In the genomic region with DNA sequence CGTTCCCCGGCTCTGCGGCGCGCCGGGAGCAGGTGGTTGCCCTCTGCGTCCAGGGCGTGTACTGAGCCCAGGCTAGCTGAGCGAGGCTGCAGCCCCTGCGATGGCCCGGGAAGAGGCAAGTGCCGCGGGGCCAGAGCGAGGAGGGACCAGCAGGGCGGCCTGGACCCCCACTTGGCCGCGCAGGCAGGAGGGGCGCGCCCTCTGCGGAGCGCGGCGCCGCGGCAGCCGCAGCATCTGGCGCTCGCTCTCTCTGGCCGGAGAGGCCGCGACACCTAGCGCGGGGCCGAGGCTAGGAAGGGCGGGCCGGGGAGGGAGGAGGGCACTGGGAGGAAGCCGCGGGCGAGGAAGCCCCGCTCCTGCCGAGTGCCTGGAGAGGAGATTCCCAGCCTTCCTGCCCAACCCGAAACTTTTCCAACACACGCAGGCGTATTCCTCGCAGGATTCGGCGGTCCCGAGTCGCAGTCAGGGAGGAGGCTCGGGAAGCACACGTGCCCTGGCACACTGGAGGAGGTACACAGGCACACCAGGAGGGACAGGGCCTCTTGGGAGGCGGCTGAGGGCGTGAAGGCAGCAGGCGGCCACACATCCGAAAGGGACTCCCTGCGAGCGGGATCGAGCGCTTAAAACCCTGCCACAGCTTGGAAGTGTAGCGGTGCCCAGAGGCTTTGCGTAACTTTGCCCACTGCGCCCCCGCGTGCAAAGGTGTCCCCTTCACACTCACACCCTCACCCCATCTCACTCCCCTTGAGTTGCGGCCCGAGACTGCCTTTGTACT, we compare ENCODE assay signal across 9 cellular contexts. TPM values are rescaled to one million over a fixed set of nuclear protein-coding genes. Genes with fewer than 3 reads are reported as not detected.
DNase-seq lines count a peak whose midpoint lies in the region; ATAC-seq, FAIRE-seq and TF ChIP-seq lines count a peak whose summit lies in the region.
"Had no signal": no experiment of that assay in that cellular context is flagged by ENCODE, and none has a peak within 500 bp of the region (broad histone marks: within the 10 kb centered on the region; RNA-seq: fewer than 3 reads in every experiment).

No MANE protein-coding gene starts in this region.

- no peak for FAIRE-seq in GM19239 (lab: Jason Lieb, UNC)

- TF ChIP-seq CTCF in HEK293 (tag by site-specific recombination; IDR thresholded peaks at IDR 0.05) (peak; percentile 76; the same call in 1 of the 2 replicates), left ventricle myocardium inferior (IDR thresholded peaks at IDR 0.05; ENCODE audit: borderline replicate concordance) (peak; percentile 27), retinal pigment epithelial cell (conservative IDR thresholded peaks at IDR 0.05; ENCODE audit: low read depth, low read length) (no peak)

- ATAC-seq in GM19455 (IDR thresholded peaks at IDR 0.05; ENCODE audit: unreplicated experiment) (no peak), HG03520 (IDR thresholded peaks at IDR 0.05; ENCODE audit: unreplicated experiment) (no peak)
- ATAC-seq: activated naive CD8-positive, alpha-beta T cell treated with anti-CD3 and anti-CD28 coated beads, Interleukin-2, amount 50 U/mL, for 24 hours had no signal

- H3K4me3 ChIP-seq in HEK293 (ENCODE audit: low read depth, low read length) (peak overlapping the region; percentile 47), NT2/D1 (ENCODE audit: insufficient read length, low read depth) (peak overlapping the region; percentile 57), left ventricle myocardium inferior (peak overlapping the region; percentile 67), retinal pigment epithelial cell (ENCODE audit: low read length) (peak overlapping the region; percentile 16)

- CTCF ChIA-PET in HEK293 (lab: Yijun Ruan, JAX): interaction anchor here (0.9 kb wide), 1 partner anchor 14 kb away, joined by 3 read pairs; no protein-coding TSS in a partner anchor

- intact Hi-C loops in left ventricle myocardium inferior (cut with micrococcal nuclease): no loop called here

- H3K36me3 ChIP-seq in HEK293 (ENCODE audit: control insufficient read depth in 2 of 2, insufficient read depth in 1 of 2, low read length in 2 of 2) (no peaks in the 10 kb centered on the region), NT2/D1 (ENCODE audit: insufficient read depth, insufficient read length, low read length) (no peaks in the 10 kb centered on the region), left ventricle myocardium inferior (no peaks in the 10 kb centered on the region)

- H3K9ac ChIP-seq in NT2/D1 (ENCODE audit: insufficient read length, low read depth): peak overlapping the region; percentile 79

- H3K27me3 ChIP-seq in NT2/D1 (ENCODE audit: insufficient read depth, insufficient read length) (peaks cover 92% of the 10 kb centered on the region), left ventricle myocardium inferior (ENCODE audit: low read depth) (peaks cover 93% of the 10 kb centered on the region)

- H3K9me3 ChIP-seq in HEK293 (ENCODE audit: control insufficient read depth, insufficient read depth, low read depth, low read length) (no peaks in the 10 kb centered on the region), NT2/D1 (ENCODE audit: insufficient read depth, low read length) (no peaks in the 10 kb centered on the region), left ventricle myocardium inferior (replicated peaks) (no peaks in the 10 kb centered on the region)

- POLR2A ChIA-PET in HEK293 (lab: Yijun Ruan, JAX): no interaction called here

- H3K4me1 ChIP-seq in HEK293 (ENCODE audit: control insufficient read depth, insufficient read depth, low read length): peaks cover 29% of the 10 kb centered on the region
- H3K4me1 ChIP-seq in NT2/D1 (ENCODE audit: insufficient read depth, insufficient read length): peaks cover 6% of the 10 kb centered on the region
- peaks cover 50% of the 10 kb centered on the region for H3K4me1 ChIP-seq in left ventricle myocardium inferior

- H3K27ac ChIP-seq in HEK293 (ENCODE audit: extremely low read depth, low read depth, low read length) (peak overlapping the region; percentile 35; the same call in 1 of the 2 replicates), left ventricle myocardium inferior (replicated peaks) (no peak overlapping the region)

- DNase-seq in NT2/D1 (ENCODE audit: low read depth, low spot score): no peak
- peak; percentile 40 for DNase-seq in left ventricle myocardium inferior
- no peak for DNase-seq in retinal pigment epithelial cell (ENCODE audit: low read depth)
- DNase-seq in A172 (ENCODE audit: low spot score): no peak
- no peak for DNase-seq in GM19239 (ENCODE audit: insufficient read length, low spot score)
- DNase-seq: activated naive CD8-positive, alpha-beta T cell treated with anti-CD3 and anti-CD28 coated beads, Interleukin-2, amount 50 U/mL, for 24 hours had no signal

TF ChIP-seq in HEK293, 187 proteins besides CTCF, POLR2A, EP300 and RAD21 (continues in another document):
- TF ChIP-seq GFI1B (tag by site-specific recombination; IDR thresholded peaks at IDR 0.05) (no peak), ZBTB20 (tag by site-specific recombination; IDR thresholded peaks at IDR 0.05) (peak; percentile 62), ZFP41 (tag by site-specific recombination; IDR thresholded peaks at IDR 0.05; ENCODE audit: borderline replicate concordance) (no peak), ZNF513 (tag by site-specific recombination; IDR thresholded peaks at IDR 0.05) (no peak), ZSCAN18 (tag by site-specific recombination; IDR thresholded peaks at IDR 0.05) (no peak), OSR2 (tag by site-specific recombination; IDR thresholded peaks at IDR 0.05) (no peak)
- TF ChIP-seq, protein P1, sequence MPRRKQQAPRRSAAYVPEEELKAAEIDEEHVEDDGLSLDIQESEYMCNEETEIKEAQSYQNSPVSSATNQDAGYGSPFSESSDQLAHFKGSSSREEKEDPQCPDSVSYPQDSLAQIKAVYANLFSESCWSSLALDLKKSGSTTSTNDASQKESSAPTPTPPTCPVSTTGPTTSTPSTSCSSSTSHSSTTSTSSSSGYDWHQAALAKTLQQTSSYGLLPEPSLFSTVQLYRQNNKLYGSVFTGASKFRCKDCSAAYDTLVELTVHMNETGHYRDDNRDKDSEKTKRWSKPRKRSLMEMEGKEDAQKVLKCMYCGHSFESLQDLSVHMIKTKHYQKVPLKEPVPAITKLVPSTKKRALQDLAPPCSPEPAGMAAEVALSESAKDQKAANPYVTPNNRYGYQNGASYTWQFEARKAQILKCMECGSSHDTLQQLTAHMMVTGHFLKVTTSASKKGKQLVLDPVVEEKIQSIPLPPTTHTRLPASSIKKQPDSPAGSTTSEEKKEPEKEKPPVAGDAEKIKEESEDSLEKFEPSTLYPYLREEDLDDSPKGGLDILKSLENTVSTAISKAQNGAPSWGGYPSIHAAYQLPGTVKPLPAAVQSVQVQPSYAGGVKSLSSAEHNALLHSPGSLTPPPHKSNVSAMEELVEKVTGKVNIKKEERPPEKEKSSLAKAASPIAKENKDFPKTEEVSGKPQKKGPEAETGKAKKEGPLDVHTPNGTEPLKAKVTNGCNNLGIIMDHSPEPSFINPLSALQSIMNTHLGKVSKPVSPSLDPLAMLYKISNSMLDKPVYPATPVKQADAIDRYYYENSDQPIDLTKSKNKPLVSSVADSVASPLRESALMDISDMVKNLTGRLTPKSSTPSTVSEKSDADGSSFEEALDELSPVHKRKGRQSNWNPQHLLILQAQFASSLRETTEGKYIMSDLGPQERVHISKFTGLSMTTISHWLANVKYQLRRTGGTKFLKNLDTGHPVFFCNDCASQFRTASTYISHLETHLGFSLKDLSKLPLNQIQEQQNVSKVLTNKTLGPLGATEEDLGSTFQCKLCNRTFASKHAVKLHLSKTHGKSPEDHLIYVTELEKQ (tag by site-specific recombination; IDR thresholded peaks at IDR 0.05; ENCODE audit: borderline replicate concordance): no peak

RNA-seq across cellular contexts. Expression of gene PROX1, which starts 4.8 kb away (rescaled TPM):
- total RNA-seq in left ventricle myocardium inferior: 80.6 TPM
- total RNA-seq in A172 (2014; rRNA removed; shearing (Covaris generic)): 0.22 TPM in 1 of 2 replicates, not detected in the other

Comparison
In these comparisons a context has a peak if more than half of its experiments do, and no peak if none do; other contexts are left out.
1. H3K4me3 ChIP-seq: peak in every context shown above with its lines; median percentile 67 in left ventricle myocardium inferior; 57 in NT2/D1; 47 in HEK293; 16 in retinal pigment epithelial cell.
2. RNA of gene PROX1, which starts 4.8 kb away (total RNA-seq): 80.6 TPM in left ventricle myocardium inferior (single experiment); 0.22 TPM in A172; every median in the first group is over 10 times any median in the second.